In the genomic region with DNA sequence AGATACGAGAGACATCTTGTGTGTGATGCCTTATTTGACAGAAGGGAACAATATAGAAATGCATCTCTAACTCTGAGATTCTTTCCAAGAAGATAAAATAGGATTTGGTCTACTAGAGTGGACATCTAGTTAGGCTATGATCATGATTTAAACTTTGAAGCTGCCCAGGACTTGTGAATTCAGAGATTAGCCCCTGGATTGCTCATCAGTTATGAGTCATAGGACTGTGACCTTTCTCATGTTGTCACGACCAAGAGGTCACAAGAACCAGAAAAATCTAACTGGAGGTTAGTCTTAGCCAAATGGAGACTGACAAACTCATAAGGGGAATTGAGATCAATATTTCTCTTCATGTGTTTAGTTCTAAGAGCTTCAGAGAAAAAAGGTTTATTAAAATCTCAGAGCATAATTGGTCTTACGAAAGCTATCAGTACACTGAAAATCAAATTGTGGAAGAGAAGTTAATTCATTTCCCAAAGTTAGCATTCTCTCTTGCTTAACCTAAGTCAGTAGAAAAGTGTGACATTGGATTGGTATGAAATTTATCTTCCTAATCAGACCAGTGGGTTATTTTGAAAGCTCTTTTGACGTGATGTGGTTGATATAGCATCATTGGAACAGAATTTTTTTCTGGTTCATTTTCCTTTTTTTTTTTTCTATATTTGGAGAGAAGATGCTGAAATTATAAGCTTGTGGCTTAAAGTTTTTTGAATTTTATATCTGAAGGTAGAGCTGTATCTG, we compare ENCODE assay signal across 17 cellular contexts.
DNase-seq lines count a peak whose midpoint lies in the region; ATAC-seq and TF ChIP-seq lines count a peak whose summit lies in the region.
"Had no signal": no experiment of that assay in that cellular context is flagged by ENCODE, and none has a peak within 500 bp of the region (broad histone marks: within the 10 kb centered on the region; RNA-seq: fewer than 3 reads in every experiment).

No MANE protein-coding gene starts in this region.

- H3K4me3 ChIP-seq in epithelial cell of esophagus (ENCODE audit: low read length) (no peak overlapping the region), mesodermal cell (ENCODE audit: extremely low read depth, insufficient read depth, low read length, poor library complexity, severe bottlenecking) (no peak overlapping the region)
- H3K4me3 ChIP-seq: lower lobe of right lung, SK-N-MC, testis had no signal

- no peaks in the 10 kb centered on the region for H3K9me3 ChIP-seq in mesodermal cell (ENCODE audit: control insufficient read depth, low read length)
- H3K9me3 ChIP-seq: lower lobe of right lung, testis had no signal

- no peak for ATAC-seq in HG03571 (IDR thresholded peaks at IDR 0.05; ENCODE audit: unreplicated experiment)
- ATAC-seq: activated T-cell treated with anti-CD3 and anti-CD28 coated beads, Interleukin-2, amount 50 U/mL, for 4 hours; lower lobe of right lung had no signal

- H3K27ac ChIP-seq in mesodermal cell (ENCODE audit: low read depth, low read length, severe bottlenecking): peak overlapping the region; percentile 48
- H3K27ac ChIP-seq: lower lobe of right lung, SK-N-MC, testis had no signal

- no peaks in the 10 kb centered on the region for H3K36me3 ChIP-seq in mesodermal cell (ENCODE audit: control insufficient read depth, insufficient read depth, low read length)
- H3K36me3 ChIP-seq: lower lobe of right lung had no signal

- TF ChIP-seq CTCF in epithelial cell of esophagus (IDR thresholded peaks at IDR 0.05; ENCODE audit: insufficient read depth, low read depth, low read length, missing control alignments): no peak

- 62 to 92% methylated on average over 2 of the region's 4 CpGs for WGBS in mesodermal cell (ENCODE audit: insufficient coverage in 2 of 2), 2 experiments

- DNase-seq in GM04504 (ENCODE audit: low read depth) (peak; percentile 1), OCI-M1 (lab: John Stamatoyannopoulos, UW) (peak; percentile 23), epithelial cell of esophagus (ENCODE audit: low read depth) (peak; percentile 14), T-helper 9 cell (no peak), NOMO-1 treated with DMSO at 0.1 percent for 48 hours (lab: John Stamatoyannopoulos, UW; ENCODE audit: unreplicated experiment) (no peak), NCI-H446 treated with DMSO at 0.1 percent for 48 hours (lab: John Stamatoyannopoulos, UW) (no peak)
- DNase-seq: activated T-cell treated with anti-CD3 and anti-CD28 coated beads, Interleukin-2, amount 50 U/mL, for 4 hours; CD4-positive, alpha-beta T cell; hippocampal formation; lower lobe of right lung; NCI-H146; NCI-H774; occipital lobe; testis had no signal

- H3K4me1 ChIP-seq in mesodermal cell (ENCODE audit: control insufficient read depth, insufficient read depth, low read length, poor library complexity, severe bottlenecking): no peaks in the 10 kb centered on the region
- H3K4me1 ChIP-seq: lower lobe of right lung, testis had no signal

Comparison
In these comparisons a context has a peak if more than half of its experiments do, and no peak if none do; other contexts are left out.
1. DNase-seq: peak in GM04504 (single experiment), OCI-M1 (single experiment) and epithelial cell of esophagus (single experiment); none in T-helper 9 cell (single experiment), NOMO-1 treated with DMSO at 0.1 percent for 48 hours (single experiment) and NCI-H446 treated with DMSO at 0.1 percent for 48 hours (single experiment).